In the genomic region with DNA sequence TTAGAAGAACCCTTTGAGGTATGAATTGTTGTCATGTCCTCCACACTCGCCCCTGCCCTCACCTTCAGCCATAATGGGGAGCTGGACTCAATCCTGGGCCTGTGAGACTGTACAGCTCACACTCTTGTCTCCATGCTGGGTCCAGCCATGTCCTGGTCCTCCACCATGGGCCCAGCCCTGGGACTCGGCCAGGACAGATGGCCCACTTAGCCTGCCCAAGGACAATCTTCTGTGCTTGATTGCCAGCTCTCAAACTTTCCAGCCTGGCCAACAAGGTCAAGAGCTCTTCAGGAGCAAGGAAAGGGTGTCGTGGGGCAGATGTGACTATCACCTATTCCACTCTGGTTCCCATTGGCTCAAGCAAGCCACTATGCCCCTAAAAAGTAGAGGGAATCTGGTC, we compare ENCODE assay signal across 18 cellular contexts.
DNase-seq lines count a peak whose midpoint lies in the region; ATAC-seq, FAIRE-seq and TF ChIP-seq lines count a peak whose summit lies in the region.
"Had no signal": no experiment of that assay in that cellular context is flagged by ENCODE, and none has a peak within 500 bp of the region (broad histone marks: within the 10 kb centered on the region; RNA-seq: fewer than 3 reads in every experiment).

No MANE protein-coding gene starts in this region.

- ATAC-seq in GM18520 (IDR thresholded peaks at IDR 0.05; ENCODE audit: unreplicated experiment) = no peak
- ATAC-seq: A549; CD8-positive, alpha-beta T cell; GM12878 had no signal

- intact Hi-C loops in kidney (cut with DNase I) = no loop called here

- DNase-seq in NCI-H748 (lab: John Stamatoyannopoulos, UW; ENCODE audit: unreplicated experiment) = peak; percentile 17
- no peak for DNase-seq in NCI-H748 treated with DMSO at 0.1 percent for 48 hours (lab: John Stamatoyannopoulos, UW)
- DNase-seq in coronary artery (ENCODE audit: low spot score) = peak; percentile 26
- peak; percentile 29 for DNase-seq in kidney
- DNase-seq in activated CD4-positive, alpha-beta T cell treated with anti-CD3 and anti-CD28 coated beads for 1 hour = no peak
- DNase-seq in SHP77 (lab: John Stamatoyannopoulos, UW) = no peak
- DNase-seq: AML-193, Calu3, DMS79 treated with DMSO at 0.1 percent for 48 hours, GM23248, HCEC 1CT had no signal

- no peaks in the 10 kb centered on the region for H3K9me3 ChIP-seq in kidney (ENCODE audit: control insufficient read depth in 1 of 2, low read length in 2 of 2)
- H3K9me3 ChIP-seq: A549 had no signal

- no peaks in the 10 kb centered on the region for H3K36me3 ChIP-seq in kidney (ENCODE audit: control insufficient read depth in 1 of 2, insufficient read depth in 2 of 2, low read length in 2 of 2)
- H3K36me3 ChIP-seq: BLaER1 had no signal

- no peak overlapping the region for H3K9ac ChIP-seq in kidney (ENCODE audit: low read length in 2 of 2)
- H3K9ac ChIP-seq: BLaER1, GM23248 had no signal

- TF ChIP-seq CTCF in coronary artery (IDR thresholded peaks at IDR 0.05) = no peak
- no peak for TF ChIP-seq CTCF in kidney (IDR thresholded peaks at IDR 0.05; ENCODE audit: borderline replicate concordance, extremely low read depth, insufficient read depth)

- H3K27ac ChIP-seq in coronary artery (no peak overlapping the region), kidney (ENCODE audit: low read depth in 2 of 2, low read length in 2 of 2) (no peak overlapping the region)
- H3K27ac ChIP-seq: 22Rv1, BLaER1, GM23248, HL-60 had no signal

- FAIRE-seq in kidney (lab: Jason Lieb, UNC) = no peak
- FAIRE-seq: A549, GM12878 had no signal

- H3K4me3 ChIP-seq in coronary artery = no peak overlapping the region
- no peak overlapping the region for H3K4me3 ChIP-seq in kidney (ENCODE audit: low read length in 2 of 2)
- H3K4me3 ChIP-seq: A549, BLaER1, GM12878, GM23248 had no signal

- no peaks in the 10 kb centered on the region for H3K4me1 ChIP-seq in kidney (ENCODE audit: control insufficient read depth in 1 of 2, insufficient read depth in 1 of 2, low read depth in 1 of 2, low read length in 2 of 2)

Comparison
In these comparisons a context has a peak if more than half of its experiments do, and no peak if none do; other contexts are left out.
1. DNase-seq: peak in NCI-H748 (single experiment), coronary artery (single experiment) and kidney (single experiment); none in NCI-H748 treated with DMSO at 0.1 percent for 48 hours (single experiment), activated CD4-positive, alpha-beta T cell treated with anti-CD3 and anti-CD28 coated beads for 1 hour (single experiment) and SHP77 (0 of 2).